8 cellular contexts compared by ENCODE assay signal in the genomic region with DNA sequence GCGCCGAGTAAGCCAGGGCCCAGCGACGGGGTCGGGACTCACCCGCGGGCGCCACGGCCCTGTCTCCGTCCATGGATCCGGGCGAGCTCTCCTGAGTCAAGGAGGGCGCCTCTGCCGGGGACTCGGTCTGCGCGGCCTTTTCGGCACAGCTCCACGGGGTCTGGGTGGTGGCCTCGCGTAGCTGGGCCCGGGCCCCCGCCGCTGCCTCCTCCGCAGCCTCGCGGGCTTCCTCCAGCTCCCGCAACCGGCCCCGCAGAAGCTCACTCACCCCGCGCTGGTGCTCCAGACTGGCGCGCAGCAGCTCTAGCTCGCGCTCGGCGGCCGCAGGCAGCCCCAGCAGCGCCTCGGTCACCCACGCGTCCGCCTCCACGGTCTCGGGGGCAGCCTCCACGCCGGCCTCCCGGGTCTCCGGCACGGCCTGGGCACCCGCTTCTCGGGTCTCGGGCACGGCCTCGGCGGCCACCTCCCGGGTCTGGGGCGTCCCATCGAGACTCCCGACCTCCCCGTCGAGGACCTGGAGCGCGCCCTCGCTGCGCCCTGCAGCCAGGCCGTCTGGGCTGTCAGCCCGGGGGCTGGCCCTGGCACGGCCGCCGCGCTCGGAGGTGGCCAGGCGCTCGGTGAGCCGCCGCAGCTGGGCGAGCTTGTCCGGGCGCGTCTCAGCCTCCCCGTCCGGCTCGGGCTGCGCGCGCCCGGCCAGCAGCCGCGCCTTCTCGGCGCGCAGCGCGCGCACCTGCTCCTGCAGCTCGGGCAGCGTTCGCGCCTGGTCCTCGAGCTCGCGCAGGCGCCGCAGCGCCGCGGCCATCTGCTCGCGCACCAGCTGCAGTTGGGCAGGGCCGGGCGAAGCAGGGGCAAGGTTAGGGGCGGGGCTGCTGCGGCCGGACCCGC. TPM values are rescaled to one million over a fixed set of nuclear protein-coding genes. Genes with fewer than 3 reads are reported as not detected.
A peak's percentile ranks its signal among the peaks of the same experiment; 100 is the strongest.
DNase-seq lines count a peak whose midpoint lies in the region; ATAC-seq and TF ChIP-seq lines count a peak whose summit lies in the region.

No MANE protein-coding gene starts in this region.

- H3K27ac ChIP-seq in SU-DHL-6 (ENCODE audit: low read depth, low read length) (no peak overlapping the region), esophagus muscularis mucosa (replicated peaks in 1 of 4) (no peak overlapping the region), neuronal stem cell (replicated peaks; ENCODE audit: low read length) (no peak overlapping the region)

- no peaks in the 10 kb centered on the region for H3K9me3 ChIP-seq in SU-DHL-6 (ENCODE audit: insufficient read depth, low read length)
- no peaks in the 10 kb centered on the region for H3K9me3 ChIP-seq in esophagus muscularis mucosa
- H3K9me3 ChIP-seq in neuronal stem cell (replicated peaks in 1 of 2; ENCODE audit: control insufficient read depth in 2 of 2, insufficient read depth in 1 of 2, low read depth in 1 of 2, low read length in 2 of 2) = no peaks in the 10 kb centered on the region

- H3K14ac ChIP-seq in neuronal stem cell (ENCODE audit: low read length) = no peak overlapping the region

- H3K9ac ChIP-seq in SU-DHL-6 (ENCODE audit: low read length) (peak overlapping the region; percentile 32; the same call in 1 of the 2 replicates), neuronal stem cell (ENCODE audit: low read depth, low read length, poor library complexity) (peak overlapping the region; percentile 70)

- peak overlapping the region; percentile 97 for H2AK5ac ChIP-seq in neuronal stem cell (ENCODE audit: low read depth, low read length)

- no peak overlapping the region for H4K91ac ChIP-seq in neuronal stem cell (ENCODE audit: low read depth, low read length, poor library complexity)

- intact Hi-C loops in esophagus muscularis mucosa (cut with DNase I) = no loop called here

- H3K9me2 ChIP-seq in SU-DHL-6 (replicated peaks; ENCODE audit: insufficient read depth, low read length) = no peaks in the 10 kb centered on the region

- no peaks in the 10 kb centered on the region for H3K79me2 ChIP-seq in SU-DHL-6 (ENCODE audit: insufficient read depth, low read length)

- ATAC-seq in GM21825 (IDR thresholded peaks at IDR 0.05; ENCODE audit: unreplicated experiment) = no peak

- 25% methylated on average over 37 of the region's 117 CpGs for WGBS in esophagus muscularis mucosa
- no CpG with 5 or more reads among the region's 117 CpGs for WGBS in neuronal stem cell (ENCODE audit: extremely low coverage in 2 of 2, insufficient read length in 2 of 2, insufficient replicate concordance in 1 of 2), 2 donors

- H3K79me1 ChIP-seq in neuronal stem cell (ENCODE audit: low read depth, low read length) = no peaks in the 10 kb centered on the region

- TF ChIP-seq EP300 in esophagus muscularis mucosa (IDR thresholded peaks at IDR 0.05) = no peak

- H3K4me2 ChIP-seq in SU-DHL-6 (ENCODE audit: low read depth, low read length, poor library complexity, severe bottlenecking) (peak overlapping the region; percentile 51), neuronal stem cell (ENCODE audit: insufficient read depth, low read length, poor library complexity, severe bottlenecking) (peak overlapping the region; percentile 62)

- peak overlapping the region; percentile 82 for H2BK5ac ChIP-seq in neuronal stem cell (ENCODE audit: low read length)

- H2BK12ac ChIP-seq in neuronal stem cell (ENCODE audit: low read length) = peak overlapping the region; percentile 24

- H4K20me1 ChIP-seq in SU-DHL-6 (ENCODE audit: low read depth, low read length) = no peaks in the 10 kb centered on the region

- H4K8ac ChIP-seq in neuronal stem cell (ENCODE audit: low read depth, low read length) = peak overlapping the region; percentile 43

- H3K23ac ChIP-seq in neuronal stem cell (ENCODE audit: low read depth, low read length, poor library complexity) = peak overlapping the region; percentile 80

- H3K4ac ChIP-seq in neuronal stem cell (ENCODE audit: low read length) = no peak overlapping the region

- no peak for TF ChIP-seq POLR2A in esophagus muscularis mucosa (IDR thresholded peaks at IDR 0.05; ENCODE audit: low read depth)

- H3K36me3 ChIP-seq in SU-DHL-6 (ENCODE audit: low read length) (no peaks in the 10 kb centered on the region), esophagus muscularis mucosa (peaks cover 0 to 36% (median 4%) of the 10 kb centered on the region in 4 donors), neuronal stem cell (replicated peaks in 1 of 2; ENCODE audit: control insufficient read depth in 2 of 2, insufficient read depth in 2 of 2, low read length in 2 of 2) (no peaks in the 10 kb centered on the region)

- no peak for TF ChIP-seq CTCF in SU-DHL-6 (IDR thresholded peaks at IDR 0.05; ENCODE audit: insufficient read depth, low read length, poor library complexity, severe bottlenecking)
- no peak for TF ChIP-seq CTCF in esophagus muscularis mucosa (IDR thresholded peaks at IDR 0.05)

- H2AFZ ChIP-seq in SU-DHL-6 (ENCODE audit: low read depth, low read length, severe bottlenecking) = no peak overlapping the region
- peak overlapping the region; percentile 96 for H2AFZ ChIP-seq in neuronal stem cell (ENCODE audit: low read length)

- no peaks in the 10 kb centered on the region for H3F3A ChIP-seq in SU-DHL-6 (ENCODE audit: insufficient read depth)

- H3K27me3 ChIP-seq in SU-DHL-6 (ENCODE audit: low read length) = no peaks in the 10 kb centered on the region
- H3K27me3 ChIP-seq in esophagus muscularis mucosa = peaks cover 0 to 66% (median 20%) of the 10 kb centered on the region in 4 donors
- peaks cover 23 to 71% (median 54%) of the 10 kb centered on the region in 3 experiments for H3K27me3 ChIP-seq in neuronal stem cell (ENCODE audit: control insufficient read depth in 3 of 3, insufficient read depth in 3 of 3, low read depth in 1 of 3, low read length in 3 of 3)

- H2BK15ac ChIP-seq in neuronal stem cell (ENCODE audit: low read length) = peak overlapping the region; percentile 37

- peak; percentile 18 for DNase-seq in NCI-H1694 treated with DMSO at 0.1 percent for 48 hours (lab: John Stamatoyannopoulos, UW)
- DNase-seq in NCI-H1694 (lab: John Stamatoyannopoulos, UW) = no peak
- DNase-seq in HuH-7 (ENCODE audit: low spot score) = peak; percentile 79
- DNase-seq in esophagus muscularis mucosa (ENCODE audit: extremely low spot score) = no peak
- peak; percentile 73 for DNase-seq in neuronal stem cell (ENCODE audit: low spot score)
- DNase-seq in OCI-M1 (lab: John Stamatoyannopoulos, UW) = no peak

- H2BK120ac ChIP-seq in neuronal stem cell (ENCODE audit: low read depth, low read length) = no peak overlapping the region

- H3K4me1 ChIP-seq in esophagus muscularis mucosa (peaks cover 27 to 43% (median 36%) of the 10 kb centered on the region in 4 donors), neuronal stem cell (ENCODE audit: control insufficient read depth in 2 of 2, insufficient read depth in 1 of 2, low read depth in 1 of 2, low read length in 2 of 2) (peaks cover 1 to 3% of the 10 kb centered on the region in 2 donors)

- peak overlapping the region; percentile 93 for H3K18ac ChIP-seq in neuronal stem cell (ENCODE audit: low read length)

- H3K4me3 ChIP-seq in SU-DHL-6 (ENCODE audit: insufficient read depth, low read length, poor library complexity, severe bottlenecking) (peak overlapping the region; percentile 35), esophagus muscularis mucosa (peak overlapping the region; percentile 36 to 57 (median 42)), neuronal stem cell (ENCODE audit: low read length in 2 of 2) (peak overlapping the region; percentile 47 to 79)

RNA-seq across cellular contexts. Expression of gene KANK3, which starts 8.4 kb away (rescaled TPM):
- 10 to 100 TPM; 23.7 to 36.0 (median 30.0) TPM for total RNA-seq in esophagus muscularis mucosa
- polyA plus RNA-seq in neuronal stem cell (2013, experiment 1 of 2) = 0.50 TPM
- polyA plus RNA-seq in neuronal stem cell (2013, experiment 2 of 2) = 0.57 TPM

RNA-seq across cellular contexts. Expression of gene RPS28, which starts 13.4 kb away (rescaled TPM):
- 100 to 1,000 TPM; 256 to 473 (median 358) TPM for total RNA-seq in esophagus muscularis mucosa
- polyA plus RNA-seq in neuronal stem cell (2013, experiment 1 of 2) = 2,413 TPM
- 2,325 TPM for polyA plus RNA-seq in neuronal stem cell (2013, experiment 2 of 2)

RNA-seq across cellular contexts. Expression of gene NDUFA7, which starts 13.5 kb away (rescaled TPM):
- 10 to 100 TPM; 26.1 to 34.0 (median 29.3) TPM for total RNA-seq in esophagus muscularis mucosa
- polyA plus RNA-seq in neuronal stem cell (2013, experiment 1 of 2) = 187 TPM
- 184 TPM for polyA plus RNA-seq in neuronal stem cell (2013, experiment 2 of 2)

RNA-seq across cellular contexts. Expression of gene CD320, which starts 26.5 kb away (rescaled TPM):
- 10 to 100 TPM; 25.7 to 63.2 (median 47.4) TPM for total RNA-seq in esophagus muscularis mucosa
- polyA plus RNA-seq in neuronal stem cell (2013, experiment 1 of 2) = 28.0 TPM
- polyA plus RNA-seq in neuronal stem cell (2013, experiment 2 of 2) = 26.3 TPM

RNA-seq across cellular contexts. Expression of gene ANGPTL4, which starts 29.3 kb away (rescaled TPM):
- 10 to 100 TPM in 3 of 4 donors, 1 to 10 TPM in 1; 3.7 to 37.9 (median 22.6) TPM for total RNA-seq in esophagus muscularis mucosa
- polyA plus RNA-seq in neuronal stem cell (2013, experiment 1 of 2) = 2.7 TPM
- 3.0 TPM for polyA plus RNA-seq in neuronal stem cell (2013, experiment 2 of 2)

Comparison
In these comparisons a context has a peak if more than half of its experiments do, and no peak if none do; other contexts are left out.
1. DNase-seq: peak in NCI-H1694 treated with DMSO at 0.1 percent for 48 hours (single experiment), HuH-7 (single experiment) and neuronal stem cell (single experiment); none in NCI-H1694 (single experiment), esophagus muscularis mucosa (single experiment) and OCI-M1 (single experiment).
2. Peak in every context shown above with its lines, with median percentiles within 50 percentile points of each other: H3K4me3 ChIP-seq.